1 cellular context compared by ENCODE assay signal in the genomic region with DNA sequence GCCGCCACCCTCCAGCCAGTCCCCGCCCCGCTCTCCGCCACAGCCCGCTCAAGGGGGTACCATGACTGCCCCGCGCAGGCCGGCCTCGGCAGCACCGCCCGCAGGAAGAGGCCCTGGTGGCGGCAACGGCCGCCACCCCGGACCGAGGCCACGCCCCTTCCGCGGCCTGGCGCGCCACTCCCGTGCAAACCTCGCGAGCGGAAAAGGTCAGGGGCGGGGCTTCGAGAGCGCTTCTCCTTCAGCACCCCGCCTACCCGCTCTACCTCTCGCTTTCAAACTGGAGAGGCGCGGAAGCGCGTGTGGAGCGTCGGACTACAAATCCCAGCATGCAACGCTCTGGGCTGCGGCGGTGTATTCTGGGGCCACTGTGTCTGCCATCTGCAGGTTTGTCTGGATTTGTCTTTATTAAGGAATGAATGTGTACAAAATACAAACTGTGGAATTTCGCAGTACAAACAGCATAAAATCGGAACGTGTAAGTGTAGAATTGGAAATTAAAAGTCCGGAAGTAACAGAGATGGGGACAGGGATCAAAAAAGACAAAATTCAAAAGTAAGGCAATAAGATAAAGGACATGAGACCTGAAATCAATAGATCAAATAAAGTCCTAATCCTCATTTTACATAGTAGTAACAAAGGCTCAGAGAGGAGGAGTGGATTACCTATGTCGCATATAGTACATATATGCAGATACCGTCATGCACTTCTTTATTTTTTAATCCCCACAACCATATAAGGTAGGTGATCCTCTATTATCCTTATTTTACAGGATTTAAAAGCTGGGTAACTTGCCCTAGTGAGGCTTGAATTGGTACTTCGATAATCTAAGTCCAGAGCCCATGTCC.
TF ChIP-seq lines count a peak whose summit lies in the region.

No MANE protein-coding gene starts in this region.

TF ChIP-seq in GM12878, 131 proteins besides CTCF, POLR2A, EP300 and RAD21 (continued from another document):
- no peak for TF ChIP-seq ZNF592 (IDR thresholded peaks at IDR 0.05)
- TF ChIP-seq ZSCAN29 (IDR thresholded peaks at IDR 0.05): no peak
- TF ChIP-seq CEBPB (IDR thresholded peaks at IDR 0.05; ENCODE audit: borderline replicate concordance in 1 of 2, low read depth in 2 of 2, low read length in 2 of 2): no peak
- no peak for TF ChIP-seq NFYA (IDR thresholded peaks at IDR 0.05; ENCODE audit: borderline replicate concordance, low read depth, low read length)
- no peak for TF ChIP-seq ZNF384 (IDR thresholded peaks at IDR 0.05; ENCODE audit: borderline replicate concordance, low read depth, low read length)
- no peak for TF ChIP-seq EZH2 (IDR thresholded peaks at IDR 0.05; ENCODE audit: borderline replicate concordance, control insufficient read depth, low read depth, low read length)
- no peak for TF ChIP-seq LARP7 (IDR thresholded peaks at IDR 0.05)
- TF ChIP-seq IRF4 (IDR thresholded peaks at IDR 0.05; ENCODE audit: low read depth, low read length): 0 out of 2 replicates have a peak, but pooled peaks have one; percentile 17
- TF ChIP-seq KDM1A (IDR thresholded peaks at IDR 0.05; ENCODE audit: borderline replicate concordance): no peak
